Comparison of ENCODE assay signal across 10 cellular contexts in genomic region chr1:200671235-200671786, GRCh38. TPM values are rescaled to one million over a fixed set of nuclear protein-coding genes. Genes with fewer than 3 reads are reported as not detected.
DNase-seq lines count a peak whose midpoint lies in the region; ATAC-seq and TF ChIP-seq lines count a peak whose summit lies in the region.
"Had no signal": no experiment of that assay in that cellular context is flagged by ENCODE, and none has a peak within 500 bp of the region (broad histone marks: within the 10 kb centered on the region; RNA-seq: fewer than 3 reads in every experiment).

No MANE protein-coding gene starts in this region.

- H3F3A ChIP-seq in SU-DHL-6 (ENCODE audit: insufficient read depth): peaks cover 22% of the 10 kb centered on the region

- peak overlapping the region; percentile 100 for H3K27ac ChIP-seq in left ventricle myocardium inferior (replicated peaks)
- no peak overlapping the region for H3K27ac ChIP-seq in SU-DHL-6 (ENCODE audit: low read depth, low read length)
- peak overlapping the region; percentile 99 for H3K27ac ChIP-seq in hepatocyte
- peak overlapping the region; percentile 100 for H3K27ac ChIP-seq in upper lobe of right lung
- H3K27ac ChIP-seq in thyroid gland: no peak overlapping the region

- H3K79me2 ChIP-seq in SU-DHL-6 (ENCODE audit: insufficient read depth, low read length) (peaks cover 16% of the 10 kb centered on the region; the same call in 1 of the 2 replicates), hepatocyte (peaks cover 28% of the 10 kb centered on the region)

- H2AFZ ChIP-seq in SU-DHL-6 (ENCODE audit: low read depth, low read length, severe bottlenecking): no peak overlapping the region
- no peak overlapping the region for H2AFZ ChIP-seq in hepatocyte

- no peak for ATAC-seq in left cardiac atrium
- no peak for ATAC-seq in upper lobe of right lung

- H3K9me2 ChIP-seq in SU-DHL-6 (replicated peaks; ENCODE audit: insufficient read depth, low read length) (no peaks in the 10 kb centered on the region), hepatocyte (replicated peaks; ENCODE audit: insufficient read depth) (no peaks in the 10 kb centered on the region)

- no peak for TF ChIP-seq POLR2A in thyroid gland (IDR thresholded peaks at IDR 0.05)

- TF ChIP-seq CTCF in left ventricle myocardium inferior (IDR thresholded peaks at IDR 0.05; ENCODE audit: borderline replicate concordance): no peak
- no peak for TF ChIP-seq CTCF in SU-DHL-6 (IDR thresholded peaks at IDR 0.05; ENCODE audit: insufficient read depth, low read length, poor library complexity, severe bottlenecking)
- TF ChIP-seq CTCF in hepatocyte (IDR thresholded peaks at IDR 0.05; ENCODE audit: poor library complexity): no peak
- TF ChIP-seq CTCF in upper lobe of right lung (IDR thresholded peaks at IDR 0.05): no peak
- TF ChIP-seq CTCF in thyroid gland (IDR thresholded peaks at IDR 0.05): no peak

- no peaks in the 10 kb centered on the region for H3K27me3 ChIP-seq in left ventricle myocardium inferior (ENCODE audit: low read depth)
- no peaks in the 10 kb centered on the region for H3K27me3 ChIP-seq in SU-DHL-6 (ENCODE audit: low read length)
- no peaks in the 10 kb centered on the region for H3K27me3 ChIP-seq in hepatocyte
- no peaks in the 10 kb centered on the region for H3K27me3 ChIP-seq in upper lobe of right lung
- no peaks in the 10 kb centered on the region for H3K27me3 ChIP-seq in thyroid gland

- H3K4me2 ChIP-seq in SU-DHL-6 (ENCODE audit: low read depth, low read length, poor library complexity, severe bottlenecking) (peak overlapping the region; percentile 89), hepatocyte (peak overlapping the region; percentile 77)

- peaks cover 24% of the 10 kb centered on the region for H3K4me1 ChIP-seq in left ventricle myocardium inferior
- peaks cover 7% of the 10 kb centered on the region for H3K4me1 ChIP-seq in hepatocyte (ENCODE audit: insufficient read depth)
- peaks cover 21% of the 10 kb centered on the region for H3K4me1 ChIP-seq in upper lobe of right lung
- peaks cover 0 to 13% of the 10 kb centered on the region in 2 donors for H3K4me1 ChIP-seq in thyroid gland

- peak overlapping the region; percentile 97 for H3K9ac ChIP-seq in SU-DHL-6 (ENCODE audit: low read length)

- no peaks in the 10 kb centered on the region for H3K9me3 ChIP-seq in left ventricle myocardium inferior (replicated peaks)
- H3K9me3 ChIP-seq in SU-DHL-6 (ENCODE audit: insufficient read depth, low read length): no peaks in the 10 kb centered on the region
- no peaks in the 10 kb centered on the region for H3K9me3 ChIP-seq in hepatocyte (ENCODE audit: low read depth)
- H3K9me3 ChIP-seq in upper lobe of right lung: no peaks in the 10 kb centered on the region
- H3K9me3 ChIP-seq in thyroid gland: no peaks in the 10 kb centered on the region

- DNase-seq in left ventricle myocardium inferior (no peak), left cardiac atrium (no peak), hepatocyte (ENCODE audit: low spot score) (no peak), upper lobe of right lung (no peak), NCI-H1436 (lab: John Stamatoyannopoulos, UW) (no peak), thyroid gland (no peak), kidney glomerular epithelial cell (lab: John Stamatoyannopoulos, UW) (no peak)
- DNase-seq: anterior cingulate cortex, kidney had no signal

- no peaks in the 10 kb centered on the region for H4K20me1 ChIP-seq in SU-DHL-6 (ENCODE audit: low read depth, low read length)
- H4K20me1 ChIP-seq in hepatocyte (ENCODE audit: insufficient read depth, poor library complexity, severe bottlenecking): no peaks in the 10 kb centered on the region

- H3K4me3 ChIP-seq in left ventricle myocardium inferior (no peak overlapping the region), SU-DHL-6 (ENCODE audit: insufficient read depth, low read length, poor library complexity, severe bottlenecking) (peak overlapping the region; percentile 86), hepatocyte (no peak overlapping the region), upper lobe of right lung (no peak overlapping the region), thyroid gland (replicated peaks in 1 of 3) (no peak overlapping the region)

- 91% methylated on average over 5 of the region's 5 CpGs for WGBS in hepatocyte (ENCODE audit: low lambda C conversion rate, missing lambda C conversion rate)
- WGBS in thyroid gland, 2 donors: 95 to 96% methylated on average over 5 of the region's 5 CpGs

- H3K36me3 ChIP-seq in left ventricle myocardium inferior (no peaks in the 10 kb centered on the region), SU-DHL-6 (ENCODE audit: low read length) (no peaks in the 10 kb centered on the region), hepatocyte (replicated peaks; ENCODE audit: insufficient read depth, low read depth) (no peaks in the 10 kb centered on the region), upper lobe of right lung (no peaks in the 10 kb centered on the region), thyroid gland (no peaks in the 10 kb centered on the region)

- intact Hi-C loops in left ventricle myocardium inferior (cut with micrococcal nuclease) (loop anchor here (10.0 kb wide), 1 partner anchor 73 kb away; no protein-coding TSS in a partner anchor), left cardiac atrium (cut with DNase I) (no loop called here), upper lobe of right lung (cut with DNase I) (no loop called here), thyroid gland (cut with DNase I) (loop anchor here (5.0 kb wide), 1 partner anchor 66 kb away; the partner anchor contains the start of gene CAMSAP2)

RNA-seq across cellular contexts. Expression of gene DDX59, which starts 1.6 kb away (rescaled TPM):
- total RNA-seq in left ventricle myocardium inferior (11.9 TPM), left cardiac atrium (10 to 100 TPM in 1 of 2 donors, 1 to 10 TPM in 1; 9.7 to 11.9 TPM), hepatocyte (19.9 TPM in 2 replicates), upper lobe of right lung (14.9 TPM), thyroid gland (10 to 100 TPM; 18.3 to 33.2 (median 28.7) TPM)
- polyA plus RNA-seq in hepatocyte: 10.5 and 13.6 TPM in 2 replicates

RNA-seq across cellular contexts. Expression of gene KIF14, which starts 50.8 kb away (rescaled TPM):
- total RNA-seq in left ventricle myocardium inferior (0.08 TPM), left cardiac atrium (under 1 TPM; 0.05 to 0.27 TPM), hepatocyte (1.4 and 2.2 TPM in 2 replicates), upper lobe of right lung (0.23 TPM), thyroid gland (under 1 TPM; 0.05 to 0.42 (median 0.18) TPM)
- polyA plus RNA-seq in hepatocyte: 0.54 and 0.68 TPM in 2 replicates

Comparison
In these comparisons a context has a peak if more than half of its experiments do, and no peak if none do; other contexts are left out.
1. intact Hi-C loops: an anchor here in left ventricle myocardium inferior (10.0 kb wide) and thyroid gland (5.0 kb wide); none called in left cardiac atrium and upper lobe of right lung.
2. H3K27ac ChIP-seq: peak in left ventricle myocardium inferior (single experiment), hepatocyte (single experiment) and upper lobe of right lung (single experiment); none in SU-DHL-6 (single experiment) and thyroid gland (0 of 3).